Comparison of ENCODE assay signal across 9 cellular contexts in the genomic region with DNA sequence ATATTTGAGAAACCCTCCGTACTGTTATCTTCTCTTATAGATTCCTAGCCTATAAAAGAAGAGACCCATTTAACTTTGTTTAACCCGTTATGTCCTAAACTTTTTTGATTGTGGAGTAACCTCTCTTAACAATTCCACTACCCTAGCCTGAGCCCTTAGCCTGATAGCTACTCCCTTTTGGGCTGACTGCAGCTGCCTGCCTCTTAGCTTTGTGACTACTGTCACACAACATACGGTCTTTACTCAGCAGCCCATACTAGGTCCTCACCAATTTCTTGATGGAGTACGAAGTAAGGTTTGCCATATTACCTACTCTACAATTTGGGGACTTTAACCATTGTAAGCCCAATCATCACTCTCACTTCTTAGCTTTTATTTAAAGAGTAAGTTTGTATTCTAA.
DNase-seq lines count a peak whose midpoint lies in the region; ATAC-seq and TF ChIP-seq lines count a peak whose summit lies in the region.
"Had no signal": no experiment of that assay in that cellular context is flagged by ENCODE, and none has a peak within 500 bp of the region (broad histone marks: within the 10 kb centered on the region; RNA-seq: fewer than 3 reads in every experiment).

No MANE protein-coding gene starts in this region.

- peaks cover 5% of the 10 kb centered on the region for H3K9me3 ChIP-seq in DND-41 (ENCODE audit: insufficient read depth, low read length, severe bottlenecking)

- H3K4me1 ChIP-seq in DND-41 (ENCODE audit: insufficient read depth, low read length): peaks cover 18% of the 10 kb centered on the region

- H3K4me2 ChIP-seq in DND-41 (ENCODE audit: insufficient read depth, low read length): peak overlapping the region; percentile 58

- peak; percentile 47; the same call in 1 of the 2 replicates for TF ChIP-seq POLR2A in Raji (IDR thresholded peaks at IDR 0.05; ENCODE audit: insufficient read depth, low read depth, low read length)

- H3K9ac ChIP-seq in DND-41 (ENCODE audit: low read depth, low read length): peak overlapping the region; percentile 36

- DNase-seq in DND-41: no peak
- no peak for DNase-seq in left cardiac atrium
- DNase-seq in COLO829 (ENCODE audit: low spot score): no peak
- DNase-seq in activated T-cell treated with anti-CD3 and anti-CD28 coated beads, Interleukin-2, amount 50 U/mL, for 1 hour: no peak
- DNase-seq in putamen (ENCODE audit: low spot score): no peak
- DNase-seq: SW 1271 had no signal

- no peaks in the 10 kb centered on the region for H3K36me3 ChIP-seq in DND-41 (ENCODE audit: insufficient read depth, low read length)

- no peaks in the 10 kb centered on the region for H3K79me2 ChIP-seq in DND-41 (ENCODE audit: insufficient read depth, low read length)

- H2AFZ ChIP-seq in DND-41 (ENCODE audit: low read depth, low read length): peak overlapping the region; percentile 81

- H3K4me3 ChIP-seq in DND-41 (ENCODE audit: low read depth in 1 of 2, low read length in 2 of 2): peak overlapping the region in 1 of 2 experiments; percentile 41; a peak in 1 of 4 replicates

- intact Hi-C loops in left cardiac atrium (cut with DNase I): no loop called here

- TF ChIP-seq CTCF in DND-41 (IDR thresholded peaks at IDR 0.05; ENCODE audit: borderline replicate concordance, extremely low read depth, low read length, poor library complexity, severe bottlenecking): no peak

- H4K20me1 ChIP-seq in DND-41 (ENCODE audit: insufficient read depth, low read length): no peaks in the 10 kb centered on the region

- peak overlapping the region; percentile 70 for H3K27ac ChIP-seq in DND-41 (ENCODE audit: low read length)

- ATAC-seq in DND-41 (ENCODE audit: insufficient read depth, low read depth): peak; percentile 33
- ATAC-seq in GM19463 (IDR thresholded peaks at IDR 0.05; ENCODE audit: unreplicated experiment): peak; percentile 39
- peak; percentile 40 for ATAC-seq in HG03097 (IDR thresholded peaks at IDR 0.05; ENCODE audit: low FRiP score, unreplicated experiment)
- ATAC-seq in left cardiac atrium: no peak

- H3K27me3 ChIP-seq in DND-41 (ENCODE audit: insufficient read depth, low read length, poor library complexity): no peaks in the 10 kb centered on the region

Comparison
In these comparisons a context has a peak if more than half of its experiments do, and no peak if none do; other contexts are left out.
1. ATAC-seq: peak in DND-41 (single experiment), GM19463 (single experiment) and HG03097 (single experiment); none in left cardiac atrium (0 of 2).